ENCODE assay signal across 1 cellular context in genomic region chr14:105021656-105022275, GRCh38.
A peak's percentile ranks its signal among the peaks of the same experiment; 100 is the strongest.
TF ChIP-seq lines count a peak whose summit lies in the region.

No MANE protein-coding gene starts in this region.

TF ChIP-seq in GM12878, 131 proteins besides CTCF, POLR2A, EP300 and RAD21 (continues in another document):
- TF ChIP-seq CEBPZ (IDR thresholded peaks at IDR 0.05; ENCODE audit: low read depth, low read length) (no peak), E4F1 (IDR thresholded peaks at IDR 0.05; ENCODE audit: borderline replicate concordance, partially characterized antibody) (no peak), JUNB (IDR thresholded peaks at IDR 0.05) (no peak), PAX8 (IDR thresholded peaks at IDR 0.05) (no peak), YY1 (IDR thresholded peaks at IDR 0.05; ENCODE audit: low read depth, low read length) (no peak), USF1 (IDR thresholded peaks at IDR 0.05; ENCODE audit: borderline replicate concordance, extremely low read length, insufficient read depth, low read depth, low read length) (no peak), EZH2 (IDR thresholded peaks at IDR 0.05; ENCODE audit: borderline replicate concordance, control insufficient read depth, low read depth, low read length) (no peak), TAF1 (IDR thresholded peaks at IDR 0.05; ENCODE audit: borderline replicate concordance, low read depth, low read length) (0 out of 2 replicates have a peak, but pooled peaks have one; percentile 41), ZNF274 (IDR thresholded peaks at IDR 0.05; ENCODE audit: insufficient read depth, insufficient read length) (no peak), SRF (IDR thresholded peaks at IDR 0.05; ENCODE audit: low read depth in 2 of 2, low read length in 2 of 2) (no peak), SMAD5 (IDR thresholded peaks at IDR 0.05; ENCODE audit: low read depth) (no peak), NFIC (IDR thresholded peaks at IDR 0.05; ENCODE audit: low read depth, low read length) (no peak), HSF1 (IDR thresholded peaks at IDR 0.05; ENCODE audit: low read depth, low read length) (no peak), ZNF24 (IDR thresholded peaks at IDR 0.05) (no peak), SKIL (IDR thresholded peaks at IDR 0.05; ENCODE audit: low read depth, poor library complexity, severe bottlenecking) (no peak), CREB1 (IDR thresholded peaks at IDR 0.05; ENCODE audit: low read depth) (0 out of 2 replicates have a peak, but pooled peaks have one; percentile 11), ATF2 (IDR thresholded peaks at IDR 0.05; ENCODE audit: low read length) (no peak), MXI1 (IDR thresholded peaks at IDR 0.05; ENCODE audit: low read depth, low read length) (no peak; the same call in 1 of the 2 replicates), BCL11A (IDR thresholded peaks at IDR 0.05; ENCODE audit: low read depth, low read length) (no peak), LARP7 (IDR thresholded peaks at IDR 0.05) (no peak; the same call in 1 of the 2 replicates), YBX1 (IDR thresholded peaks at IDR 0.05) (no peak), MLLT1 (IDR thresholded peaks at IDR 0.05) (no peak), RB1 (IDR thresholded peaks at IDR 0.05; ENCODE audit: borderline replicate concordance) (no peak), POU2F2 (IDR thresholded peaks at IDR 0.05; ENCODE audit: borderline replicate concordance, low read depth, low read length) (0 out of 3 replicates have a peak, but pooled peaks have one; percentile 3), RBBP5 (conservative IDR thresholded peaks at IDR 0.05) (no peak), CREM (IDR thresholded peaks at IDR 0.05; ENCODE audit: low read depth) (peak; percentile 59), SREBF1 (IDR thresholded peaks at IDR 0.05; ENCODE audit: low read length) (no peak), NFXL1 (IDR thresholded peaks at IDR 0.05; ENCODE audit: borderline replicate concordance) (no peak), EED (IDR thresholded peaks at IDR 0.05; ENCODE audit: low read depth) (peak; percentile 81), BMI1 (IDR thresholded peaks at IDR 0.05; ENCODE audit: borderline replicate concordance) (no peak), POLR2AphosphoS5 (IDR thresholded peaks at IDR 0.05; ENCODE audit: low read length) (peak; percentile 19), ZBTB4 (CRISPR knock-in tag; IDR thresholded peaks at IDR 0.05) (no peak), CHD1 (IDR thresholded peaks at IDR 0.05; ENCODE audit: low read depth, low read length) (no peak), JUND (IDR thresholded peaks at IDR 0.05; ENCODE audit: low read depth, low read length) (no peak), NKRF (conservative IDR thresholded peaks at IDR 0.05) (no peak), ZNF207 (IDR thresholded peaks at IDR 0.05; ENCODE audit: borderline replicate concordance) (0 out of 2 replicates have a peak, but pooled peaks have one; percentile 9), KAT2A (conservative IDR thresholded peaks at IDR 0.05; ENCODE audit: control insufficient read depth, low read depth, low read length) (no peak), MTA2 (IDR thresholded peaks at IDR 0.05; ENCODE audit: low read depth) (peak; percentile 32), CEBPB (IDR thresholded peaks at IDR 0.05; ENCODE audit: borderline replicate concordance in 1 of 2, low read depth in 2 of 2, low read length in 2 of 2) (no peak), PBX3 (IDR thresholded peaks at IDR 0.05; ENCODE audit: insufficient replicate concordance, low read depth, low read length) (peak; percentile 34), SMAD1 (IDR thresholded peaks at IDR 0.05; ENCODE audit: low read depth, partially characterized antibody) (no peak), SIX5 (IDR thresholded peaks at IDR 0.05; ENCODE audit: low read depth, low read length, severe bottlenecking) (no peak), ZSCAN29 (IDR thresholded peaks at IDR 0.05) (no peak), KDM1A (IDR thresholded peaks at IDR 0.05; ENCODE audit: borderline replicate concordance) (no peak)
